ENCODE assay signal across 14 cellular contexts in the genomic region with DNA sequence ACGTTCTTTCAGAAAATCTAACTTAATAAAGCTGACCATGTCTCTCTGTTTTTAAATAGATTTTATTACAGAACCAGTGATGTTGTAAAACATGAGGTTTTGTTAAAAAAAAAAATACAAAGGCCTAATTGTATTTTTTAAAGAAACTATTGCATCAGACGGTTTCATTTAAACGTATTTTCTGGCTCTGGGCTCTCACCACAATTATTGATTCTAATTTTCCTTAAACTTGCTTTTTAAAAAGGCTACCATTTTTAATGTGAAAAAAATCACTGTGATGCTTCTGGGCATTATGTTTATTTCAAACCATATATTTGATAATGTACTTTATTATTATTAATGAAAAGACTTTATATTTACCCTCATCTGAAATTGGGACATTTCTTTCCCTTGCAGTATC.
DNase-seq lines count a peak whose midpoint lies in the region; ATAC-seq, FAIRE-seq and TF ChIP-seq lines count a peak whose summit lies in the region.
"Had no signal": no experiment of that assay in that cellular context is flagged by ENCODE, and none has a peak within 500 bp of the region (broad histone marks: within the 10 kb centered on the region; RNA-seq: fewer than 3 reads in every experiment).

No MANE protein-coding gene starts in this region.

- CTCF ChIA-PET in IMR-90 (lab: Yijun Ruan, JAX), result interaction anchor here (0.6 kb wide), 1 partner anchor 817 kb away, joined by 3 read pairs; no protein-coding TSS in a partner anchor
- CTCF ChIA-PET in activated naive CD4-positive, alpha-beta T cell treated with anti-CD3 and anti-CD28 coated beads for 36 hours (lab: Charles Lee), result interaction anchor here (0.7 to 1.1 kb wide), 3 partner anchors 12 to 139 kb away, joined by 3 read pairs; no protein-coding TSS in a partner anchor
- CTCF ChIA-PET in CD8-positive, alpha-beta T cell (lab: Charles Lee), result no interaction called here

- peak overlapping the region; percentile 94; the same call in 1 of the 2 replicates for H3K14ac ChIP-seq in IMR-90 (replicated peaks; ENCODE audit: low read depth, low read length)

- no peak for FAIRE-seq in astrocyte (lab: Jason Lieb, UNC)

- H3K79me1 ChIP-seq in IMR-90 (ENCODE audit: low read depth in 1 of 2, low read length in 2 of 2), result no peaks in the 10 kb centered on the region

- H3K4ac ChIP-seq in IMR-90 (ENCODE audit: low read depth, low read length), result no peak overlapping the region; the same call in 1 of the 2 replicates

- no peak overlapping the region for H3K56ac ChIP-seq in IMR-90 (ENCODE audit: extremely low read depth, insufficient read depth, low read length)

- no peaks in the 10 kb centered on the region for H3K27me3 ChIP-seq in IMR-90 (ENCODE audit: control insufficient read depth, insufficient read depth, low read length)
- H3K27me3 ChIP-seq in astrocyte (ENCODE audit: insufficient read depth, low read length), result no peaks in the 10 kb centered on the region
- H3K27me3 ChIP-seq in foreskin keratinocyte, result no peaks in the 10 kb centered on the region
- H3K27me3 ChIP-seq in CD8-positive, alpha-beta T cell (ENCODE audit: insufficient read depth, low read length), result no peaks in the 10 kb centered on the region

- H3K27ac ChIP-seq in IMR-90 (ENCODE audit: insufficient read depth, low read length) (no peak overlapping the region), astrocyte (ENCODE audit: low read depth, low read length) (no peak overlapping the region), foreskin keratinocyte (peak overlapping the region; percentile 74)
- no peak overlapping the region for H3K27ac ChIP-seq in CD8-positive, alpha-beta T cell (ENCODE audit: low read depth, low read length)

- dilution Hi-C loops in IMR-90 (cut with HindIII; ENCODE audit: low sequenced_read_pairs, unreplicated experiment), result no loop called here

- ATAC-seq in IMR-90 (ENCODE audit: low read depth) (no peak), foreskin keratinocyte (no peak), sciatic nerve (peak; percentile 42)
- no peak for ATAC-seq in CD8-positive, alpha-beta T cell
- ATAC-seq: Right ventricle myocardium inferior had no signal

- H3K9me1 ChIP-seq in IMR-90 (ENCODE audit: insufficient read depth, low read length), result peaks cover 7% of the 10 kb centered on the region; the same call in 1 of the 2 replicates

- H3K4me2 ChIP-seq in IMR-90 (ENCODE audit: low read depth, low read length), result no peak overlapping the region
- H3K4me2 ChIP-seq in astrocyte (ENCODE audit: low read length), result no peak overlapping the region

- no peaks in the 10 kb centered on the region for H3K79me2 ChIP-seq in astrocyte (ENCODE audit: insufficient read depth, low read length)

- H2AFZ ChIP-seq in IMR-90 (replicated peaks; ENCODE audit: low read length, poor library complexity) (no peak overlapping the region), astrocyte (ENCODE audit: low read depth, low read length) (no peak overlapping the region)

- H3K4me1 ChIP-seq in IMR-90 (ENCODE audit: control insufficient read depth, insufficient read depth, low read length) (peaks cover 13% of the 10 kb centered on the region), astrocyte (ENCODE audit: insufficient read depth, low read length) (peaks cover 32% of the 10 kb centered on the region), foreskin keratinocyte (peaks cover 39% of the 10 kb centered on the region)
- peaks cover 5% of the 10 kb centered on the region for H3K4me1 ChIP-seq in CD8-positive, alpha-beta T cell (ENCODE audit: insufficient read depth, low read length)

- H3K9ac ChIP-seq in IMR-90 (ENCODE audit: low read depth, low read length) (no peak overlapping the region), astrocyte (ENCODE audit: low read length) (no peak overlapping the region)

- H3K27ac Mint-ChIP-seq in astrocyte (ENCODE audit: unreplicated experiment), result peak overlapping the region; percentile 99
- no peak overlapping the region for H3K27ac Mint-ChIP-seq in activated naive CD4-positive, alpha-beta T cell treated with anti-CD3 and anti-CD28 coated beads for 36 hours
- H3K27ac Mint-ChIP-seq in CD8-positive, alpha-beta T cell, result no peak overlapping the region

- no peak overlapping the region for H2BK20ac ChIP-seq in IMR-90 (ENCODE audit: low read depth, low read length)

- no peak for TF ChIP-seq CTCF in IMR-90 (conservative IDR thresholded peaks at IDR 0.05; ENCODE audit: low read depth, low read length)
- no peak for TF ChIP-seq CTCF in astrocyte (IDR thresholded peaks at IDR 0.05; ENCODE audit: insufficient read depth, low read depth, low read length)
- no peak for TF ChIP-seq CTCF in foreskin keratinocyte (conservative IDR thresholded peaks at IDR 0.05)
- TF ChIP-seq CTCF in CD8-positive, alpha-beta T cell (IDR thresholded peaks at IDR 0.05), result no peak

- no peak overlapping the region for H3K23ac ChIP-seq in IMR-90 (ENCODE audit: low read depth, low read length)

- H3K36me3 Mint-ChIP-seq in astrocyte (ENCODE audit: low read depth, unreplicated experiment), result no peaks in the 10 kb centered on the region
- no peaks in the 10 kb centered on the region for H3K36me3 Mint-ChIP-seq in activated naive CD4-positive, alpha-beta T cell treated with anti-CD3 and anti-CD28 coated beads for 36 hours (ENCODE audit: low read depth)
- no peaks in the 10 kb centered on the region for H3K36me3 Mint-ChIP-seq in CD8-positive, alpha-beta T cell

- TF ChIP-seq RAD21 in IMR-90 (IDR thresholded peaks at IDR 0.05; ENCODE audit: low read length), result no peak

- TF ChIP-seq POLR2A in IMR-90 (IDR thresholded peaks at IDR 0.05; ENCODE audit: low read depth, low read length), result no peak

- DNase-seq in IMR-90, result no peak
- DNase-seq in astrocyte (ENCODE audit: low read depth), result no peak
- no peak for DNase-seq in foreskin keratinocyte
- DNase-seq in sciatic nerve (ENCODE audit: low spot score), result no peak
- no peak for DNase-seq in activated naive CD4-positive, alpha-beta T cell treated with anti-CD3 and anti-CD28 coated beads for 36 hours
- no peak for DNase-seq in CD8-positive, alpha-beta T cell
- no peak for DNase-seq in NCI-H2171 treated with DMSO at 0.1 percent for 48 hours (lab: John Stamatoyannopoulos, UW)
- DNase-seq: AML-193, DND-41, MV-4-11, NCI-H187, NCI-H2107 had no signal

- intact Hi-C loops in IMR-90 (cut with micrococcal nuclease), result loop anchor here (10.0 kb wide), 1 partner anchor 298 kb away; no protein-coding TSS in a partner anchor
- intact Hi-C loops in sciatic nerve (cut with DNase I), result no loop called here
- intact Hi-C loops in activated naive CD4-positive, alpha-beta T cell treated with anti-CD3 and anti-CD28 coated beads for 36 hours (cut with micrococcal nuclease), result loop anchor here (10.0 kb wide), 1 partner anchor 278 kb away; no protein-coding TSS in a partner anchor
- intact Hi-C loops in CD8-positive, alpha-beta T cell (cut with DNase I, micrococcal nuclease), result loop anchor here in 1 of 2 experiments (10.0 kb wide), 1 partner anchor 278 kb away; no protein-coding TSS in a partner anchor

- no peak overlapping the region for H3K4me3 Mint-ChIP-seq in astrocyte (ENCODE audit: unreplicated experiment)
- no peak overlapping the region for H3K4me3 Mint-ChIP-seq in activated naive CD4-positive, alpha-beta T cell treated with anti-CD3 and anti-CD28 coated beads for 36 hours
- no peak overlapping the region for H3K4me3 Mint-ChIP-seq in CD8-positive, alpha-beta T cell

- H2AK9ac ChIP-seq in IMR-90 (replicated peaks; ENCODE audit: low read depth, low read length, poor library complexity), result no peak overlapping the region

- 0 out of 2 replicates have a peak overlapping the region, but pooled peaks have one; percentile 95 for H2BK120ac ChIP-seq in IMR-90 (ENCODE audit: low read depth, low read length)

- H3K27me3 Mint-ChIP-seq in astrocyte (ENCODE audit: low read depth, unreplicated experiment), result no peaks in the 10 kb centered on the region
- H3K27me3 Mint-ChIP-seq in activated naive CD4-positive, alpha-beta T cell treated with anti-CD3 and anti-CD28 coated beads for 36 hours (ENCODE audit: low read depth), result no peaks in the 10 kb centered on the region
- no peaks in the 10 kb centered on the region for H3K27me3 Mint-ChIP-seq in CD8-positive, alpha-beta T cell (ENCODE audit: low read depth)

- H2BK5ac ChIP-seq in IMR-90 (ENCODE audit: low read depth, low read length, poor library complexity, severe bottlenecking), result peak overlapping the region; percentile 82

- no peaks in the 10 kb centered on the region for H4K20me1 ChIP-seq in IMR-90 (ENCODE audit: insufficient read depth, low read length)
- H4K20me1 ChIP-seq in astrocyte (ENCODE audit: insufficient read depth, low read length), result no peaks in the 10 kb centered on the region

- no peak overlapping the region for H4K5ac ChIP-seq in IMR-90 (ENCODE audit: low read depth, low read length)

- POLR2A ChIA-PET in IMR-90 (lab: Charles Lee; ENCODE audit: unreplicated experiment), result no interaction called here
- POLR2A ChIA-PET in CD8-positive, alpha-beta T cell (lab: Charles Lee), result no interaction called here

- no peaks in the 10 kb centered on the region for H3K9me3 ChIP-seq in IMR-90 (ENCODE audit: control insufficient read depth, insufficient read depth, low read length)
- no peaks in the 10 kb centered on the region for H3K9me3 ChIP-seq in astrocyte (ENCODE audit: insufficient read depth, low read depth, low read length)
- H3K9me3 ChIP-seq in CD8-positive, alpha-beta T cell (ENCODE audit: low read length), result no peaks in the 10 kb centered on the region
- H3K9me3 ChIP-seq: HAP-1 had no signal

- BruUV-seq in IMR-90 (replicated peaks; lab: Mats Ljungman, UMichigan), result no TSS peak

- peak overlapping the region; percentile 74; the same call in 1 of the 3 replicates for H2BK15ac ChIP-seq in IMR-90 (ENCODE audit: low read depth, low read length)

- H3K4me3 ChIP-seq in IMR-90 (ENCODE audit: insufficient read depth, low read depth, low read length) (no peak overlapping the region), astrocyte (ENCODE audit: insufficient read depth, low read depth, low read length) (no peak overlapping the region)
- H3K4me3 ChIP-seq in CD8-positive, alpha-beta T cell (ENCODE audit: low read depth, low read length), result no peak overlapping the region
- H3K4me3 ChIP-seq: HAP-1 had no signal

- H3K9me3 Mint-ChIP-seq in astrocyte (ENCODE audit: unreplicated experiment), result no peaks in the 10 kb centered on the region
- no peaks in the 10 kb centered on the region for H3K9me3 Mint-ChIP-seq in activated naive CD4-positive, alpha-beta T cell treated with anti-CD3 and anti-CD28 coated beads for 36 hours
- H3K9me3 Mint-ChIP-seq in CD8-positive, alpha-beta T cell, result no peaks in the 10 kb centered on the region

- WGBS in IMR-90 (ENCODE audit: extremely low coverage in 2 of 2, insufficient read length in 1 of 2), 2 experiments, result no CpG with 5 or more reads among the region's 3 CpGs

- H4K8ac ChIP-seq in IMR-90 (ENCODE audit: low read depth in 2 of 2, low read length in 2 of 2), result no peak overlapping the region

- H3K18ac ChIP-seq in IMR-90 (ENCODE audit: low read depth, low read length), result peak overlapping the region; percentile 40; the same call in 1 of the 2 replicates

- H3K36me3 ChIP-seq in IMR-90 (ENCODE audit: control insufficient read depth, insufficient read depth, low read length) (no peaks in the 10 kb centered on the region), astrocyte (ENCODE audit: insufficient read depth, low read length) (no peaks in the 10 kb centered on the region)
- H3K36me3 ChIP-seq in CD8-positive, alpha-beta T cell (ENCODE audit: insufficient read depth, low read length), result no peaks in the 10 kb centered on the region
- H3K36me3 ChIP-seq: HAP-1 had no signal

- in situ Hi-C loops in IMR-90 (cut with MboI; ENCODE audit: low sequenced_read_pairs), result no loop called here

- H2AK5ac ChIP-seq in IMR-90 (ENCODE audit: low read depth, low read length), result no peak overlapping the region

- peaks cover 46% of the 10 kb centered on the region for H3K4me1 Mint-ChIP-seq in astrocyte (ENCODE audit: low read depth, unreplicated experiment)
- peaks cover 28% of the 10 kb centered on the region for H3K4me1 Mint-ChIP-seq in activated naive CD4-positive, alpha-beta T cell treated with anti-CD3 and anti-CD28 coated beads for 36 hours (ENCODE audit: low read depth)
- H3K4me1 Mint-ChIP-seq in CD8-positive, alpha-beta T cell (ENCODE audit: low read depth), result peaks cover 8% of the 10 kb centered on the region

- H4K91ac ChIP-seq in IMR-90 (ENCODE audit: insufficient read depth, low read depth, low read length), result no peak overlapping the region
